Comparison of ENCODE assay signal across 19 cellular contexts in the genomic region with DNA sequence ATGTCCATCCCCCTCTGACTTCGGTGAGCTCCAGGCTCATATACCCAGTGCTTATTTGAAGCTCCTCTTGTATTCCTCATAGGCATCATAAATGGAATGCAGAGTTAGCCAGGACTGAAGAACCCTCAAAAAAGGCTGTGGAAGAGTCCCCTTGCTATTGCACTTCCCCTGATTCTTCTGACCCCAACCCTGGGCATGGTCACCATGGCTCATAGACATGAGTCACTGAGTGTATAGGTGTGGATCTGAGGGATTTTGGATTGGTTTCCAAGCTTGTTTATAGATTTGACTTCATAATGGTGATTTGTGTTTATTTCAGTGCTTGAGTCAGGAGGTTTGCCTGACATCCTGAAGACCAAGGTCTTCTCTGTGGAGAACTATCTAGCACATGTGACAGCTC.
A peak's percentile ranks its signal among the peaks of the same experiment; 100 is the strongest.
DNase-seq lines count a peak whose midpoint lies in the region; ATAC-seq and TF ChIP-seq lines count a peak whose summit lies in the region.
"Had no signal": no experiment of that assay in that cellular context is flagged by ENCODE, and none has a peak within 500 bp of the region (broad histone marks: within the 10 kb centered on the region; RNA-seq: fewer than 3 reads in every experiment).

No MANE protein-coding gene starts in this region.

- no peak for TF ChIP-seq POLR2A in heart left ventricle (IDR thresholded peaks at IDR 0.05)

- no peaks in the 10 kb centered on the region for H3K27me3 Mint-ChIP-seq in type B pancreatic cell
- H3K27me3 Mint-ChIP-seq: activated CD4-positive, alpha-beta memory T cell treated with anti-CD3 and anti-CD28 coated beads, Interleukin-2, amount 10 ng/mL, durations not matched to agents 7 days and 5 days had no signal

- no peak for ATAC-seq in Panc1
- ATAC-seq in heart left ventricle: no peak
- no peak for ATAC-seq in GM19455 (IDR thresholded peaks at IDR 0.05; ENCODE audit: unreplicated experiment)

- no peaks in the 10 kb centered on the region; the same call in 1 of the 2 replicates for H3K9me3 ChIP-seq in Panc1 (ENCODE audit: control insufficient read depth, insufficient read depth, low read depth, low read length)
- no peaks in the 10 kb centered on the region for H3K9me3 ChIP-seq in heart left ventricle
- H3K9me3 ChIP-seq: esophagus muscularis mucosa, ovary, vagina had no signal

- H3K4me1 Mint-ChIP-seq in type B pancreatic cell (ENCODE audit: unreplicated experiment): peaks cover 16% of the 10 kb centered on the region

- intact Hi-C loops in Panc1 (cut with micrococcal nuclease; ENCODE audit: unreplicated experiment): loop anchor here (5.0 to 10.0 kb wide), 2 partner anchors 99 to 194 kb away; a partner anchor contains a TSS
- intact Hi-C loops in heart left ventricle (cut with DNase I): loop anchor here in 9 of 10 donors (5.0 to 10.0 kb wide), 10 partner anchors 34 to 186 kb away; a partner anchor contains a TSS

- no peaks in the 10 kb centered on the region for H3K36me3 ChIP-seq in Panc1 (ENCODE audit: control insufficient read depth, insufficient read depth, low read length)
- H3K36me3 ChIP-seq in heart left ventricle: no peaks in the 10 kb centered on the region
- H3K36me3 ChIP-seq: cardiac muscle cell, esophagus muscularis mucosa, ovary, vagina had no signal

- TF ChIP-seq CTCF in Panc1 (IDR thresholded peaks at IDR 0.05) (no peak), heart left ventricle (IDR thresholded peaks at IDR 0.05) (no peak), type B pancreatic cell (conservative IDR thresholded peaks at IDR 0.05) (no peak)

- H3K9me3 Mint-ChIP-seq in type B pancreatic cell: no peaks in the 10 kb centered on the region
- H3K9me3 Mint-ChIP-seq: activated CD4-positive, alpha-beta memory T cell treated with anti-CD3 and anti-CD28 coated beads, Interleukin-2, amount 10 ng/mL, durations not matched to agents 7 days and 5 days had no signal

- H3K4me1 ChIP-seq in Panc1 (ENCODE audit: control insufficient read depth, insufficient read depth, low read length) (peaks cover 40% of the 10 kb centered on the region), heart left ventricle (peaks cover 0 to 62% (median 36%) of the 10 kb centered on the region in 12 donors)

- H3K4me3 ChIP-seq in GM08714 (ENCODE audit: low read length): peak overlapping the region; percentile 16; the same call in 1 of the 2 replicates
- no peak overlapping the region for H3K4me3 ChIP-seq in Panc1 (ENCODE audit: low read depth in 2 of 2, low read length in 2 of 2)
- no peak overlapping the region for H3K4me3 ChIP-seq in heart left ventricle
- H3K4me3 ChIP-seq: cardiac muscle cell, dorsolateral prefrontal cortex, esophagus muscularis mucosa, ovary, vagina had no signal

- no peaks in the 10 kb centered on the region for H3K27me3 ChIP-seq in Panc1 (ENCODE audit: control insufficient read depth, insufficient read depth, low read length)
- H3K27me3 ChIP-seq in heart left ventricle: no peaks in the 10 kb centered on the region
- H3K27me3 ChIP-seq: cardiac muscle cell, dorsolateral prefrontal cortex, esophagus muscularis mucosa, ovary, vagina had no signal

- H3K27ac ChIP-seq in Panc1 (ENCODE audit: low read length): peak overlapping the region; percentile 94
- H3K27ac ChIP-seq in epithelial cell of prostate: peak overlapping the region; percentile 26
- H3K27ac ChIP-seq in heart left ventricle: peak overlapping the region in 1 of 12 donors; percentile 73
- H3K27ac ChIP-seq: cardiac muscle cell, dorsolateral prefrontal cortex, esophagus muscularis mucosa, ovary, vagina, VCaP had no signal

- no peak overlapping the region for H3K4me3 Mint-ChIP-seq in type B pancreatic cell

- no TSS peak for BruUV-seq in Panc1 (replicated peaks; lab: Mats Ljungman, UMichigan)

- DNase-seq in A172 (ENCODE audit: low spot score) (peak; percentile 23), Panc1 (ENCODE audit: low read depth, low spot score) (no peak), epithelial cell of prostate (ENCODE audit: low read depth, low spot score) (no peak), heart left ventricle (no peak), type B pancreatic cell (ENCODE audit: extremely low spot score, unreplicated experiment) (no peak), NCI-H2029 treated with DMSO at 0.1 percent for 48 hours (lab: John Stamatoyannopoulos, UW) (no peak)
- DNase-seq: activated CD4-positive, alpha-beta memory T cell treated with anti-CD3 and anti-CD28 coated beads, Interleukin-2, amount 10 ng/mL, durations not matched to agents 7 days and 5 days; dorsolateral prefrontal cortex; EL; NCI-H146; NCI-H226; ovary; substantia nigra had no signal

- no peak overlapping the region for H3K27ac Mint-ChIP-seq in type B pancreatic cell

- POLR2A ChIA-PET in Panc1 (lab: Charles Lee): no interaction called here

- 62 to 67% (median 65%) methylated on average over 1 of the region's 1 CpG for WGBS in heart left ventricle, 4 donors

- CTCF ChIA-PET in Panc1 (lab: Charles Lee): no interaction called here

- in situ Hi-C loops in Panc1 (cut with HindIII; ENCODE audit: low pct_unique_long_range_greater_than_20kb, low sequenced_read_pairs): loop anchor here (5.0 kb wide), 1 partner anchor 39 kb away; no protein-coding TSS in a partner anchor

- H3K36me3 Mint-ChIP-seq in type B pancreatic cell: no peaks in the 10 kb centered on the region
